In the genomic region with DNA sequence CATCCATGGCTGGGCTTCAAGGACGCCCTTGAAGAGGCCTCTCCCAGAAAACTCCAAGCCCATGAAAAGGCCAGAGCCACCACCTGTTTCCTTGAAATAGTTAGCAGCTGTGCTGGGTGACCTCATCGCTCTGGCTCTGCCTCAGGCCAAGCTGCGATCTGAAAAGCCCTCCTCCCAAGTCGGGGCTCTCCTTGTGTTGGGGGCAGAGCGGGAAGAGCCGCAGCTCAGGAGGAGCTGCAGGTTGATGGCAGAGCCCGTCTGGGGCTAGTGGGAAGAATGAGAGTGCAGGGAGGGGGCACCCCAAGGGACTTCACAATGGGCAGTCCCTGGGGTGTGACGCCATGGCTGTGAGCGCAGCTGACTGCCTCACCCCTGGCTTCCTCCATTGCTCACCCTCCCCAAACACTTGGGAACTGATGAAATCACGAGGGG, we compare ENCODE assay signal across 13 cellular contexts. TPM values are rescaled to one million over a fixed set of nuclear protein-coding genes. Genes with fewer than 3 reads are reported as not detected.
A peak's percentile ranks its signal among the peaks of the same experiment; 100 is the strongest.
DNase-seq lines count a peak whose midpoint lies in the region; ATAC-seq and TF ChIP-seq lines count a peak whose summit lies in the region.
"Had no signal": no experiment of that assay in that cellular context is flagged by ENCODE, and none has a peak within 500 bp of the region (broad histone marks: within the 10 kb centered on the region; RNA-seq: fewer than 3 reads in every experiment).

No MANE protein-coding gene starts in this region.

- H3K27ac ChIP-seq in HEK293 (ENCODE audit: extremely low read depth, low read depth, low read length) = no peak overlapping the region
- peak overlapping the region in 7 of 10 donors; percentile 17 to 77 (median 68) for H3K27ac ChIP-seq in heart right ventricle
- peak overlapping the region; percentile 78 for H3K27ac ChIP-seq in skeletal muscle tissue (ENCODE audit: low read depth, low read length)
- H3K27ac ChIP-seq in brain microvascular endothelial cell = no peak overlapping the region
- no peak overlapping the region for H3K27ac ChIP-seq in RWPE1
- H3K27ac ChIP-seq in tibial artery = no peak overlapping the region
- H3K27ac ChIP-seq: ascending aorta had no signal

- intact Hi-C loops in heart right ventricle (cut with DNase I) = loop anchor here in 5 of 10 donors (5.0 to 10.0 kb wide), 4 partner anchors 178 to 495 kb away; a partner anchor contains a TSS
- intact Hi-C loops in tibial artery (cut with DNase I; ENCODE audit: low total_unique reads) = no loop called here

- CTCF ChIA-PET in HEK293 (lab: Yijun Ruan, JAX) = interaction anchor here (0.6 to 9.3 kb wide), 6 partner anchors 13 to 277 kb away, joined by 3 to 169 read pairs (median 3); no protein-coding TSS in a partner anchor
- CTCF ChIA-PET in RWPE1 (lab: Yijun Ruan, JAX) = interaction anchor here (0.7 to 1.1 kb wide), 2 partner anchors 181 to 249 kb away, joined by 4 to 7 read pairs; no protein-coding TSS in a partner anchor

- in situ Hi-C loops in brain microvascular endothelial cell (cut with HindIII; ENCODE audit: low pct_ligation_motif_present, low sequenced_read_pairs) = no loop called here

- ATAC-seq in heart right ventricle = peak; percentile 77 to 88 (median 82)
- ATAC-seq: SK-N-SH treated with all-trans-retinoic acid at 6 μM for 48 hours had no signal

- POLR2A ChIA-PET in HEK293 (lab: Yijun Ruan, JAX) (interaction anchor here (0.9 to 1.4 kb wide), 2 partner anchors 14 to 231 kb away, joined by 3 to 7 read pairs; no protein-coding TSS in a partner anchor), RWPE1 (lab: Yijun Ruan, JAX; ENCODE audit: low non-redundant PET) (no interaction called here)

- 32 to 36% methylated on average over 10 of the region's 10 CpGs for WGBS in heart right ventricle, 2 donors

- no peak for TF ChIP-seq CTCF in HEK293 (tag by site-specific recombination; IDR thresholded peaks at IDR 0.05)
- no peak for TF ChIP-seq CTCF in heart right ventricle (IDR thresholded peaks at IDR 0.05)
- no peak for TF ChIP-seq CTCF in brain microvascular endothelial cell (IDR thresholded peaks at IDR 0.05; ENCODE audit: low read depth, low read length, missing control alignments)
- TF ChIP-seq CTCF in RWPE1 (conservative IDR thresholded peaks at IDR 0.05; ENCODE audit: low read depth) = no peak
- TF ChIP-seq CTCF in tibial artery (IDR thresholded peaks at IDR 0.05) = no peak

- peak overlapping the region in 2 of 3 donors; percentile 23 to 65 for H3K9ac ChIP-seq in skeletal muscle tissue (ENCODE audit: low read depth in 1 of 3, low read length in 3 of 3)

- no peaks in the 10 kb centered on the region for H3K9me3 ChIP-seq in HEK293 (ENCODE audit: control insufficient read depth, insufficient read depth, low read depth, low read length)
- H3K9me3 ChIP-seq in heart right ventricle = no peaks in the 10 kb centered on the region
- H3K9me3 ChIP-seq in skeletal muscle tissue (ENCODE audit: control insufficient read depth in 3 of 3, low read length in 3 of 3) = no peaks in the 10 kb centered on the region
- H3K9me3 ChIP-seq in tibial artery = no peaks in the 10 kb centered on the region
- H3K9me3 ChIP-seq: ascending aorta had no signal

- H3K4me1 ChIP-seq in HEK293 (ENCODE audit: control insufficient read depth, insufficient read depth, low read length) = peaks cover 3% of the 10 kb centered on the region; the same call in 1 of the 2 replicates
- H3K4me1 ChIP-seq in heart right ventricle = peaks cover 0 to 37% (median 19%) of the 10 kb centered on the region in 9 donors
- peaks cover 47 to 48% (median 47%) of the 10 kb centered on the region in 3 donors for H3K4me1 ChIP-seq in skeletal muscle tissue (ENCODE audit: control insufficient read depth in 3 of 3, insufficient read depth in 3 of 3, low read length in 3 of 3)
- H3K4me1 ChIP-seq in tibial artery = peaks cover 0 to 5% (median 0%) of the 10 kb centered on the region in 4 donors

- H3K4me3 ChIP-seq in HEK293 (ENCODE audit: low read depth, low read length) (no peak overlapping the region), heart right ventricle (peak overlapping the region in 1 of 10 donors; percentile 3), skeletal muscle tissue (ENCODE audit: low read length in 3 of 3) (peak overlapping the region; percentile 54 to 67 (median 56)), brain microvascular endothelial cell (ENCODE audit: low read depth, low read length) (no peak overlapping the region), tibial artery (no peak overlapping the region)

- peaks cover 0 to 43% (median 11%) of the 10 kb centered on the region in 7 donors for H3K27me3 ChIP-seq in heart right ventricle
- no peaks in the 10 kb centered on the region for H3K27me3 ChIP-seq in skeletal muscle tissue (ENCODE audit: control insufficient read depth in 3 of 3, insufficient read depth in 3 of 3, low read length in 3 of 3)
- peaks cover 2% of the 10 kb centered on the region for H3K27me3 ChIP-seq in brain microvascular endothelial cell (replicated peaks)
- peaks cover 0 to 31% of the 10 kb centered on the region in 2 donors for H3K27me3 ChIP-seq in tibial artery
- H3K27me3 ChIP-seq: ascending aorta had no signal

- peak; percentile 97 for DNase-seq in NCI-H524 treated with DMSO at 0.1 percent for 48 hours (lab: John Stamatoyannopoulos, UW)
- DNase-seq in heart right ventricle = peak; percentile 58 to 71
- DNase-seq in brain microvascular endothelial cell = no peak
- no peak for DNase-seq in SW 1271 (lab: John Stamatoyannopoulos, UW)
- no peak for DNase-seq in RWPE1 (ENCODE audit: low spot score)
- DNase-seq in tibial artery = no peak
- DNase-seq: mammary epithelial cell; NCI-H1930; stimulated activated CD4-positive, alpha-beta T cell treated with anti-CD3 and anti-CD28 coated beads, Interleukin-12 subunit alpha, Interleukin-12 subunit beta, amount 100 ng/mL, for 4 hours had no signal

- H3K36me3 ChIP-seq in HEK293 (ENCODE audit: control insufficient read depth in 2 of 2, insufficient read depth in 1 of 2, low read length in 2 of 2) = no peaks in the 10 kb centered on the region
- no peaks in the 10 kb centered on the region for H3K36me3 ChIP-seq in heart right ventricle
- H3K36me3 ChIP-seq in skeletal muscle tissue (ENCODE audit: control insufficient read depth in 3 of 3, insufficient read depth in 3 of 3, low read length in 3 of 3) = no peaks in the 10 kb centered on the region
- no peaks in the 10 kb centered on the region for H3K36me3 ChIP-seq in brain microvascular endothelial cell (replicated peaks)
- no peaks in the 10 kb centered on the region for H3K36me3 ChIP-seq in tibial artery
- H3K36me3 ChIP-seq: ascending aorta had no signal

TF ChIP-seq in HEK293, 187 proteins besides CTCF, POLR2A, EP300 and RAD21 (continues in another document):
- TF ChIP-seq ZSCAN16 (tag by site-specific recombination; IDR thresholded peaks at IDR 0.05) (no peak), OSR2 (tag by site-specific recombination; IDR thresholded peaks at IDR 0.05) (no peak), SCRT2 (tag by site-specific recombination; IDR thresholded peaks at IDR 0.05) (peak; percentile 71), KLF1 (tag by site-specific recombination; IDR thresholded peaks at IDR 0.05) (no peak), ZNF266 (tag by site-specific recombination; IDR thresholded peaks at IDR 0.05; ENCODE audit: low read depth) (no peak), ZBTB7A (tag by site-specific recombination; IDR thresholded peaks at IDR 0.05; ENCODE audit: low read depth) (no peak), ZNF19 (tag by site-specific recombination; IDR thresholded peaks at IDR 0.05; ENCODE audit: low read depth) (no peak), ZNF624 (tag by site-specific recombination; IDR thresholded peaks at IDR 0.05) (no peak), ZNF843 (tag by site-specific recombination; IDR thresholded peaks at IDR 0.05) (no peak), ZNF221 (tag by site-specific recombination; IDR thresholded peaks at IDR 0.05; ENCODE audit: borderline replicate concordance) (no peak), ZNF433 (tag by site-specific recombination; IDR thresholded peaks at IDR 0.05; ENCODE audit: low read depth) (no peak), ZNF501 (tag by site-specific recombination; IDR thresholded peaks at IDR 0.05) (no peak), ZIC2 (tag by site-specific recombination; IDR thresholded peaks at IDR 0.05) (peak; percentile 24; the same call in 1 of the 2 replicates), ZNF600 (tag by site-specific recombination; IDR thresholded peaks at IDR 0.05) (no peak), FEZF1 (tag by site-specific recombination; IDR thresholded peaks at IDR 0.05) (peak; percentile 20; the same call in 1 of the 2 replicates), ZNF76 (tag by site-specific recombination; IDR thresholded peaks at IDR 0.05; ENCODE audit: borderline replicate concordance, low read depth) (no peak), ZNF747 (tag by site-specific recombination; IDR thresholded peaks at IDR 0.05) (no peak), ZNF23 (tag by site-specific recombination; IDR thresholded peaks at IDR 0.05; ENCODE audit: borderline replicate concordance) (no peak), BCL11B (tag by site-specific recombination; IDR thresholded peaks at IDR 0.05; ENCODE audit: low read depth) (no peak)
- TF ChIP-seq, protein P1, sequence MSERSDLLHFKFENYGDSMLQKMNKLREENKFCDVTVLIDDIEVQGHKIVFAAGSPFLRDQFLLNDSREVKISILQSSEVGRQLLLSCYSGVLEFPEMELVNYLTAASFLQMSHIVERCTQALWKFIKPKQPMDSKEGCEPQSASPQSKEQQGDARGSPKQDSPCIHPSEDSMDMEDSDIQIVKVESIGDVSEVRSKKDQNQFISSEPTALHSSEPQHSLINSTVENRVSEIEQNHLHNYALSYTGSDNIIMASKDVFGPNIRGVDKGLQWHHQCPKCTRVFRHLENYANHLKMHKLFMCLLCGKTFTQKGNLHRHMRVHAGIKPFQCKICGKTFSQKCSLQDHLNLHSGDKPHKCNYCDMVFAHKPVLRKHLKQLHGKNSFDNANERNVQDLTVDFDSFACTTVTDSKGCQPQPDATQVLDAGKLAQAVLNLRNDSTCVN (tag by site-specific recombination; optimal IDR thresholded peaks at IDR 0.05) = no peak

RNA-seq across cellular contexts. Expression of a gene that starts 50.0 kb away (rescaled TPM):
- total RNA-seq in heart right ventricle (10 to 100 TPM in 1 of 10 donors, 1 to 10 TPM in 9; 3.8 to 14.5 (median 6.2) TPM), skeletal muscle tissue (30.8 TPM)
- 1 to 10 TPM in 1 of 2 donors, under 1 TPM in 1; 0.33 to 2.8 TPM for polyA plus RNA-seq in heart right ventricle

Comparison
In these comparisons a context has a peak if more than half of its experiments do, and no peak if none do; other contexts are left out.
1. H3K27ac ChIP-seq: peak in heart right ventricle (7 of 10) and skeletal muscle tissue (single experiment); none in HEK293 (single experiment), brain microvascular endothelial cell (single experiment), RWPE1 (single experiment) and tibial artery (0 of 2).
2. H3K4me3 ChIP-seq: peak in skeletal muscle tissue (3 of 3); none in HEK293 (single experiment), brain microvascular endothelial cell (single experiment) and tibial artery (0 of 2).
3. DNase-seq: peak in NCI-H524 treated with DMSO at 0.1 percent for 48 hours (single experiment) and heart right ventricle (2 of 2); none in brain microvascular endothelial cell (single experiment), SW 1271 (0 of 2), RWPE1 (single experiment) and tibial artery (0 of 2).